Comparison of ENCODE assay signal across 20 cellular contexts in genomic region chr6:77834591-77834996, GRCh38.
"Had no signal": no experiment of that assay in that cellular context is flagged by ENCODE, and none has a peak within 500 bp of the region (broad histone marks: within the 10 kb centered on the region; RNA-seq: fewer than 3 reads in every experiment).

No MANE protein-coding gene starts in this region.

- H3K36me3 ChIP-seq: heart left ventricle, left ventricle myocardium inferior, pancreas, prostate gland, tibial artery, upper lobe of left lung, vagina had no signal

- H3K4me3 ChIP-seq: dorsolateral prefrontal cortex, heart left ventricle, left ventricle myocardium inferior, lung, pancreas, prostate gland, tibial artery, upper lobe of left lung, vagina had no signal

- DNase-seq: cortex of kidney; dorsolateral prefrontal cortex; effector CD8-positive, alpha-beta T cell; heart left ventricle; hypothalamus; islet precursor cell; left ventricle myocardium inferior; mesenchymal stem cell; midbrain; naive B cell; occipital lobe; pancreas; stimulated activated naive CD4-positive, alpha-beta T cell treated with Interleukin-2 at 50 U/mL for 16 hours; tibial artery; upper lobe of left lung had no signal

- ATAC-seq: esophagus mucosa, heart left ventricle, sciatic nerve had no signal

- H3K27ac ChIP-seq: dorsolateral prefrontal cortex, heart left ventricle, left ventricle myocardium inferior, pancreas, prostate gland, tibial artery, upper lobe of left lung, vagina had no signal

- H3K27me3 ChIP-seq: dorsolateral prefrontal cortex, heart left ventricle, pancreas, tibial artery, upper lobe of left lung, vagina had no signal

- H3K9me3 ChIP-seq: heart left ventricle, pancreas, prostate gland, tibial artery, upper lobe of left lung, vagina had no signal

- H3K4me1 ChIP-seq: heart left ventricle, left ventricle myocardium inferior, pancreas, prostate gland, tibial artery, upper lobe of left lung, vagina had no signal
